Comparison of ENCODE assay signal across 11 cellular contexts in genomic region chr4:74930166-74930565, GRCh38. TPM values are rescaled to one million over a fixed set of nuclear protein-coding genes. Genes with fewer than 3 reads are reported as not detected.
A peak's percentile ranks its signal among the peaks of the same experiment; 100 is the strongest.
DNase-seq lines count a peak whose midpoint lies in the region; ATAC-seq and TF ChIP-seq lines count a peak whose summit lies in the region.
"Had no signal": no experiment of that assay in that cellular context is flagged by ENCODE, and none has a peak within 500 bp of the region (broad histone marks: within the 10 kb centered on the region; RNA-seq: fewer than 3 reads in every experiment).

No MANE protein-coding gene starts in this region.

- H3K4me1 ChIP-seq in right atrium auricular region: peaks cover 0 to 5% of the 10 kb centered on the region in 2 donors

- no peaks in the 10 kb centered on the region for H3K36me3 ChIP-seq in right atrium auricular region

- in situ Hi-C loops in GM13976 (cut with MboI; ENCODE audit: low sequenced_read_pairs, unreplicated experiment): loop anchor here (10.0 to 25.0 kb wide), 2 partner anchors 182 to 365 kb away; no protein-coding TSS in a partner anchor

- ATAC-seq in GM19468 (IDR thresholded peaks at IDR 0.05; ENCODE audit: extremely low read depth, unreplicated experiment) (peak; percentile 21), HG03060 (IDR thresholded peaks at IDR 0.05; ENCODE audit: low read depth, unreplicated experiment) (peak; percentile 43)
- ATAC-seq: sciatic nerve had no signal

- no peaks in the 10 kb centered on the region for H3K9me3 ChIP-seq in right atrium auricular region

- no peak overlapping the region for H3K27ac ChIP-seq in right atrium auricular region

- no peak overlapping the region for H3K4me3 ChIP-seq in right atrium auricular region

- DNase-seq in GM13976 (ENCODE audit: low spot score) (peak; percentile 21), NOMO-1 (lab: John Stamatoyannopoulos, UW; ENCODE audit: unreplicated experiment in 2 of 2) (peak; percentile 85 to 96), right atrium auricular region (ENCODE audit: low spot score) (no peak), NCI-H2196 (lab: John Stamatoyannopoulos, UW; ENCODE audit: unreplicated experiment) (no peak), mesenteric fat pad (ENCODE audit: low spot score) (no peak)
- DNase-seq in central memory CD4-positive, alpha-beta T cell: no peak
- DNase-seq: cerebellar nuclear complex, NCI-H1436 treated with DMSO at 0.1 percent for 48 hours had no signal

- no peaks in the 10 kb centered on the region for H3K27me3 ChIP-seq in right atrium auricular region

- no peak for TF ChIP-seq CTCF in GM13976 (IDR thresholded peaks at IDR 0.05; ENCODE audit: borderline replicate concordance, control extremely low read depth, extremely low read depth, insufficient read depth, missing control alignments)
- TF ChIP-seq CTCF in right atrium auricular region (IDR thresholded peaks at IDR 0.05): no peak

RNA-seq across cellular contexts. Expression of gene PARM1, which starts 2.8 kb away (rescaled TPM):
- total RNA-seq in right atrium auricular region (100 to 1,000 TPM in 1 of 2 donors, 10 to 100 TPM in 1; 88.9 to 231 TPM), mesenteric fat pad (27.5 TPM)

Comparison
In these comparisons a context has a peak if more than half of its experiments do, and no peak if none do; other contexts are left out.
1. DNase-seq: peak in GM13976 (single experiment) and NOMO-1 (2 of 2); none in central memory CD4-positive, alpha-beta T cell (single experiment), right atrium auricular region (single experiment), NCI-H2196 (single experiment) and mesenteric fat pad (single experiment).